ENCODE assay signal across 12 cellular contexts in genomic region chr7:99398891-99399445, GRCh38. TPM values are rescaled to one million over a fixed set of nuclear protein-coding genes. Genes with fewer than 3 reads are reported as not detected.
A peak's percentile ranks its signal among the peaks of the same experiment; 100 is the strongest.
DNase-seq lines count a peak whose midpoint lies in the region; ATAC-seq and TF ChIP-seq lines count a peak whose summit lies in the region.
"Had no signal": no experiment of that assay in that cellular context is flagged by ENCODE, and none has a peak within 500 bp of the region (broad histone marks: within the 10 kb centered on the region; RNA-seq: fewer than 3 reads in every experiment).

No MANE protein-coding gene starts in this region.

- peak; percentile 6 for DNase-seq in Right ventricle myocardium superior
- DNase-seq in cardiac septum (ENCODE audit: low spot score), result no peak
- DNase-seq in effector memory CD4-positive, alpha-beta T cell, result no peak
- no peak for DNase-seq in stimulated activated naive CD8-positive, alpha-beta T cell treated with anti-CD3 and anti-CD28 coated beads, Interleukin-15, amount 100 ng/mL, for 72 hours
- no peak for DNase-seq in smooth muscle cell (lab: John Stamatoyannopoulos, UW; ENCODE audit: unreplicated experiment)
- no peak for DNase-seq in OCI-M2 (lab: John Stamatoyannopoulos, UW; ENCODE audit: unreplicated experiment)
- DNase-seq in occipital lobe (lab: John Stamatoyannopoulos, UW), result no peak
- DNase-seq: BE2C; H9; stimulated activated CD4-positive, alpha-beta T cell treated with anti-CD3 and anti-CD28 coated beads, Interleukin-2, amount 100 ng/mL, for 24 hours had no signal

- no peak overlapping the region for H3K4me2 ChIP-seq in smooth muscle cell

- H3K4me1 Mint-ChIP-seq in stimulated activated naive CD8-positive, alpha-beta T cell treated with anti-CD3 and anti-CD28 coated beads, Interleukin-15, amount 100 ng/mL, for 72 hours, result peaks cover 49% of the 10 kb centered on the region

- H3K9me3 ChIP-seq in effector memory CD4-positive, alpha-beta T cell (ENCODE audit: control insufficient read depth, low read length), result no peaks in the 10 kb centered on the region
- H3K9me3 ChIP-seq in smooth muscle cell (replicated peaks; ENCODE audit: low read depth), result no peaks in the 10 kb centered on the region
- H3K9me3 ChIP-seq: BE2C had no signal

- intact Hi-C loops in Right ventricle myocardium superior (cut with DNase I), result no loop called here
- intact Hi-C loops in cardiac septum (cut with DNase I), result no loop called here

- no peak overlapping the region for H3K4me3 ChIP-seq in effector memory CD4-positive, alpha-beta T cell (ENCODE audit: insufficient read depth, low read depth, low read length, poor library complexity, severe bottlenecking)
- H3K4me3 ChIP-seq in smooth muscle cell, result no peak overlapping the region

- no peaks in the 10 kb centered on the region for H3K4me1 ChIP-seq in effector memory CD4-positive, alpha-beta T cell (ENCODE audit: control insufficient read depth, insufficient read depth, low read length, poor library complexity, severe bottlenecking)
- no peaks in the 10 kb centered on the region for H3K4me1 ChIP-seq in smooth muscle cell (ENCODE audit: low read depth)

- peak overlapping the region; percentile 4 for H3K27ac ChIP-seq in effector memory CD4-positive, alpha-beta T cell (ENCODE audit: insufficient read depth, low read length, poor library complexity, severe bottlenecking)
- H3K27ac ChIP-seq in smooth muscle cell (ENCODE audit: low read depth), result no peak overlapping the region

- H3K9me3 Mint-ChIP-seq in stimulated activated naive CD8-positive, alpha-beta T cell treated with anti-CD3 and anti-CD28 coated beads, Interleukin-15, amount 100 ng/mL, for 72 hours, result no peaks in the 10 kb centered on the region
- H3K9me3 Mint-ChIP-seq: H9, mesothelial cell of epicardium had no signal

- H3K27me3 ChIP-seq in effector memory CD4-positive, alpha-beta T cell (replicated peaks; ENCODE audit: control insufficient read depth, insufficient read depth, low read length, poor library complexity, severe bottlenecking), result no peaks in the 10 kb centered on the region
- H3K27me3 ChIP-seq in smooth muscle cell (ENCODE audit: low read depth), result no peaks in the 10 kb centered on the region
- H3K27me3 ChIP-seq: BE2C had no signal

- peaks cover 3% of the 10 kb centered on the region for H3K79me2 ChIP-seq in smooth muscle cell (ENCODE audit: low read depth)

- no peak overlapping the region for H3K4me3 Mint-ChIP-seq in stimulated activated naive CD8-positive, alpha-beta T cell treated with anti-CD3 and anti-CD28 coated beads, Interleukin-15, amount 100 ng/mL, for 72 hours
- H3K4me3 Mint-ChIP-seq: H9, mesothelial cell of epicardium had no signal

- no peak overlapping the region for H2AFZ ChIP-seq in smooth muscle cell (ENCODE audit: low read depth)

- WGBS in smooth muscle cell (ENCODE audit: low lambda C conversion rate), result 94% methylated on average over 5 of the region's 5 CpGs

- TF ChIP-seq CTCF in smooth muscle cell (IDR thresholded peaks at IDR 0.05; ENCODE audit: borderline replicate concordance, insufficient read depth, poor library complexity, severe bottlenecking), result no peak

- peaks cover 17% of the 10 kb centered on the region for H3F3A ChIP-seq in smooth muscle cell (ENCODE audit: low read depth)

- no peak for ATAC-seq in Right ventricle myocardium superior (ENCODE audit: poor library complexity)
- peak; percentile 3; the same call in 2 of the 3 replicates for ATAC-seq in SK-N-SH treated with all-trans-retinoic acid at 6 μM for 48 hours
- peak; percentile 16 for ATAC-seq in stimulated activated naive CD8-positive, alpha-beta T cell treated with anti-CD3 and anti-CD28 coated beads, Interleukin-15, amount 100 ng/mL, for 72 hours

- H3K9ac ChIP-seq in smooth muscle cell (ENCODE audit: low read depth), result no peak overlapping the region

- peaks cover 65% of the 10 kb centered on the region for H3K36me3 ChIP-seq in effector memory CD4-positive, alpha-beta T cell (ENCODE audit: control insufficient read depth, insufficient read depth, low read length)
- H3K36me3 ChIP-seq in smooth muscle cell (ENCODE audit: low read depth), result no peaks in the 10 kb centered on the region

- peak overlapping the region; percentile 51 to 79 for H3K27ac Mint-ChIP-seq in stimulated activated naive CD8-positive, alpha-beta T cell treated with anti-CD3 and anti-CD28 coated beads, Interleukin-15, amount 100 ng/mL, for 72 hours
- H3K27ac Mint-ChIP-seq: H9, mesothelial cell of epicardium had no signal

- peaks cover 65% of the 10 kb centered on the region for H4K20me1 ChIP-seq in smooth muscle cell (ENCODE audit: low read depth)

- no peaks in the 10 kb centered on the region for H3K27me3 Mint-ChIP-seq in stimulated activated naive CD8-positive, alpha-beta T cell treated with anti-CD3 and anti-CD28 coated beads, Interleukin-15, amount 100 ng/mL, for 72 hours

TF ChIP-seq in SK-N-SH treated with all-trans-retinoic acid at 6 μM for 48 hours, 23 proteins besides CTCF, POLR2A, EP300 and RAD21 (continues in another document):
- TF ChIP-seq PPARA (CRISPR knock-in tag; IDR thresholded peaks at IDR 0.05; ENCODE audit: borderline replicate concordance) (no peak), ZNF8 (CRISPR knock-in tag; IDR thresholded peaks at IDR 0.05) (no peak), ARNTL (CRISPR knock-in tag; IDR thresholded peaks at IDR 0.05; ENCODE audit: borderline replicate concordance, low read depth) (no peak), TSHZ2 (CRISPR knock-in tag; IDR thresholded peaks at IDR 0.05) (no peak), TCF4 (CRISPR knock-in tag; IDR thresholded peaks at IDR 0.05; ENCODE audit: borderline replicate concordance) (no peak), ISL1 (CRISPR knock-in tag; IDR thresholded peaks at IDR 0.05) (no peak)
- TF ChIP-seq, protein P1, sequence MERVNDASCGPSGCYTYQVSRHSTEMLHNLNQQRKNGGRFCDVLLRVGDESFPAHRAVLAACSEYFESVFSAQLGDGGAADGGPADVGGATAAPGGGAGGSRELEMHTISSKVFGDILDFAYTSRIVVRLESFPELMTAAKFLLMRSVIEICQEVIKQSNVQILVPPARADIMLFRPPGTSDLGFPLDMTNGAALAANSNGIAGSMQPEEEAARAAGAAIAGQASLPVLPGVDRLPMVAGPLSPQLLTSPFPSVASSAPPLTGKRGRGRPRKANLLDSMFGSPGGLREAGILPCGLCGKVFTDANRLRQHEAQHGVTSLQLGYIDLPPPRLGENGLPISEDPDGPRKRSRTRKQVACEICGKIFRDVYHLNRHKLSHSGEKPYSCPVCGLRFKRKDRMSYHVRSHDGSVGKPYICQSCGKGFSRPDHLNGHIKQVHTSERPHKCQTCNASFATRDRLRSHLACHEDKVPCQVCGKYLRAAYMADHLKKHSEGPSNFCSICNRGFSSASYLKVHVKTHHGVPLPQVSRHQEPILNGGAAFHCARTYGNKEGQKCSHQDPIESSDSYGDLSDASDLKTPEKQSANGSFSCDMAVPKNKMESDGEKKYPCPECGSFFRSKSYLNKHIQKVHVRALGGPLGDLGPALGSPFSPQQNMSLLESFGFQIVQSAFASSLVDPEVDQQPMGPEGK (CRISPR knock-in tag; IDR thresholded peaks at IDR 0.05; ENCODE audit: borderline replicate concordance), result 0 out of 2 replicates have a peak, but pooled peaks have one; percentile 7

RNA-seq across cellular contexts. Expression of gene PDAP1, which starts 9.4 kb away (rescaled TPM):
- total RNA-seq in Right ventricle myocardium superior, result 97.7 TPM
- total RNA-seq in cardiac septum, result 95.6 TPM
- 57.5 and 89.4 TPM in 2 replicates for total RNA-seq in smooth muscle cell
- 77.3 and 82.1 TPM in 2 replicates for polyA plus RNA-seq in smooth muscle cell
- total RNA-seq in occipital lobe, result 12.6 TPM

RNA-seq across cellular contexts. Expression of gene BUD31, which starts 9.8 kb away (rescaled TPM):
- total RNA-seq in Right ventricle myocardium superior (31.5 TPM), cardiac septum (46.5 TPM), smooth muscle cell (97.2 and 133 TPM in 2 replicates), occipital lobe (55.2 TPM)
- polyA plus RNA-seq in smooth muscle cell, result 222 and 249 TPM in 2 replicates

RNA-seq across cellular contexts. Expression of gene ARPC1B, which starts 24.4 kb away (rescaled TPM):
- total RNA-seq in Right ventricle myocardium superior (40.6 TPM), cardiac septum (40.4 TPM), smooth muscle cell (105 and 167 TPM in 2 replicates), occipital lobe (11.9 TPM)
- 204 and 225 TPM in 2 replicates for polyA plus RNA-seq in smooth muscle cell

RNA-seq across cellular contexts. Expression of gene PTCD1, which starts 39.6 kb away (rescaled TPM):
- 3.0 TPM for total RNA-seq in Right ventricle myocardium superior
- total RNA-seq in cardiac septum, result 3.4 TPM
- total RNA-seq in smooth muscle cell, result 2.7 and 10.8 TPM in 2 replicates
- polyA plus RNA-seq in smooth muscle cell, result 4.5 and 6.6 TPM in 2 replicates
- 6.6 TPM for total RNA-seq in occipital lobe

RNA-seq across cellular contexts. Expression of gene CPSF4, which starts 39.8 kb away (rescaled TPM):
- total RNA-seq in Right ventricle myocardium superior (19.9 TPM), cardiac septum (15.0 TPM), smooth muscle cell (23.6 and 27.1 TPM in 2 replicates), occipital lobe (24.2 TPM)
- 30.3 and 37.0 TPM in 2 replicates for polyA plus RNA-seq in smooth muscle cell
